Comparison of ENCODE assay signal across 8 cellular contexts in the genomic region with DNA sequence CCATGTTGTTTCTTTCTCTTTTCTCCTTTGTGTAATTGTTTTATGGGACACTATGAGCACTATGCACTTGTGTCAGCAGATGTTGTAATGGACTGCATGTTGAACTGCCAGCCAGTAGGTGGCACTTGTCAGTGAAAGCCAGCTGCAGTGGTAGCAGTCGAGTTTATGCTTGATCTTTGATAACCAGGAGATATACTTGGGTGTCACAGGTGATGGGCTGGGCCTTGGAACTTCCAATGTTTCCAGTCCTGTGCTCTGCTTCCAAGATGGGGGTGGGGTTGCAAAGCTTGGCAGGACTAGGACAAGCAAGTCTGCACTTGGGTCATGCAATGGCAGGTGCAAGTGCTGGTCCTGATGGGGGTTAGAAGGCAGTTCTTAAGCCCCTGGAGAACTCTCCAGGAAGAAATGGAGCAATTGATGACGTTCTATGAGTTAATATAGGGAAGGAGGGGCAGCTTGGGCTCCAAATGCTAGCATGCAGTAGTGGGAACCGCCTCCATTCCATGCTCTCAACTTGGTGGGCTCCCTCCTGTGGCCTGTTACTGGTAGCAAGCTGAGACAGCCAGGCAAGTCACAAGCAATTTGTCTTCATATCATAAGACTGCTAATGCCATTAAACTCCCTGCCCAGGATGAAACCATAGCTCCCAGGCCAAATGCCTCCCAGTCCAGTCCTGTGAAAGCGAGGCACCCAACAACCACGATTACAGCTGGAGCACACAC. TPM values are rescaled to one million over a fixed set of nuclear protein-coding genes. Genes with fewer than 3 reads are reported as not detected.
DNase-seq lines count a peak whose midpoint lies in the region; ATAC-seq and TF ChIP-seq lines count a peak whose summit lies in the region.

No MANE protein-coding gene starts in this region.

- DNase-seq in AG04450 (ENCODE audit: low read depth, low spot score): no peak
- DNase-seq in NCI-H460 (ENCODE audit: extremely low read depth, low read depth): peak; percentile 9
- DNase-seq in activated naive CD4-positive, alpha-beta T cell treated with anti-CD3 and anti-CD28 coated beads, Interleukin-2, amount 50 U/mL, for 16 hours: peak; percentile 30
- peak; percentile 37 for DNase-seq in iPS-NIHi11 (ENCODE audit: low spot score)
- DNase-seq in stimulated activated naive CD4-positive, alpha-beta T cell treated with Interleukin-2 at 50 U/mL for 16 hours (lab: John Stamatoyannopoulos, UW): peak; percentile 4
- DNase-seq in NCI-H187 treated with DMSO at 0.1 percent for 48 hours (lab: John Stamatoyannopoulos, UW): no peak

- H3K9me3 ChIP-seq in AG04450 (ENCODE audit: control insufficient read depth, insufficient read depth, low read length): peaks cover 8% of the 10 kb centered on the region; the same call in 1 of the 2 replicates

- H3K4me3 ChIP-seq in AG04450 (ENCODE audit: low read depth, low read length): no peak overlapping the region

- peak; percentile 25; the same call in 1 of the 2 replicates for TF ChIP-seq CTCF in AG04450 (IDR thresholded peaks at IDR 0.05; ENCODE audit: low read depth, low read length)

- no peaks in the 10 kb centered on the region for H3K27me3 ChIP-seq in AG04450 (ENCODE audit: control insufficient read depth, insufficient read depth, low read length)

- H3K27ac ChIP-seq in AG04450 (ENCODE audit: low read depth, low read length): no peak overlapping the region

- ATAC-seq in GM18499 (IDR thresholded peaks at IDR 0.05; ENCODE audit: insufficient read depth, unreplicated experiment) (peak; percentile 94), HG02759 (IDR thresholded peaks at IDR 0.05; ENCODE audit: unreplicated experiment) (peak; percentile 99)

- CTCF ChIA-PET in AG04450 (lab: Charles Lee): no interaction called here

- POLR2A ChIA-PET in AG04450 (lab: Yijun Ruan, JAX): no interaction called here

RNA-seq across cellular contexts. Expression of a gene that starts 21.0 kb away (rescaled TPM):
- polyA plus RNA-seq in AG04450 (2011; rRNA removed): not detected in 2 replicates
- polyA minus RNA-seq in AG04450 (2011; rRNA and poly(A)+ RNA removed): not detected in 2 replicates
- not detected in 2 replicates for total RNA-seq in NCI-H460 (2014; rRNA removed; shearing (Covaris generic))
- polyA plus RNA-seq in NCI-H460 (2014; cell fraction: nucleus; rRNA removed): not detected in 2 replicates

Comparison
In these comparisons a context has a peak if more than half of its experiments do, and no peak if none do; other contexts are left out.
1. DNase-seq: peak in NCI-H460 (single experiment), activated naive CD4-positive, alpha-beta T cell treated with anti-CD3 and anti-CD28 coated beads, Interleukin-2, amount 50 U/mL, for 16 hours (single experiment), iPS-NIHi11 (single experiment) and stimulated activated naive CD4-positive, alpha-beta T cell treated with Interleukin-2 at 50 U/mL for 16 hours (single experiment); none in AG04450 (single experiment) and NCI-H187 treated with DMSO at 0.1 percent for 48 hours (single experiment).